Comparison of ENCODE assay signal across 14 cellular contexts in the genomic region with DNA sequence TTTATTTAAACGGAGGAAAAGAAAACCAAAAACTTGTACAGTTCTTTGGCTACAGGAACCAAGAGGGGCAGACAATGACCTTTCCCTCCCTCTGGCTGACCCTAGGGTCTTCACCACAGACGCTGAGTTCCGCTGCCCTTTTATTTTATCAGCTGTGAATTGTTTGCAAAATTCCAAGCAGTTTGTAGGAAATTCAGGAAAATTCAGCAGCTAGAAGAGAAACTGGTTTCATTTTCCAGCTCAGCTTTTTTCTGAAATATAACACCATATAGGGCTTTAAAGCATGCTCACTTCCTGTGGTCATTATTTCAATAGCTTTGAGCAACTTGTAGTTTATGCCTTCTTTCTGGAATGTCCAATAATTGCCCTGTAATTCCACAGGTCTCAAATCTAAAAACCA. TPM values are rescaled to one million over a fixed set of nuclear protein-coding genes. Genes with fewer than 3 reads are reported as not detected.
DNase-seq lines count a peak whose midpoint lies in the region; ATAC-seq, FAIRE-seq and TF ChIP-seq lines count a peak whose summit lies in the region.
"Had no signal": no experiment of that assay in that cellular context is flagged by ENCODE, and none has a peak within 500 bp of the region (broad histone marks: within the 10 kb centered on the region; RNA-seq: fewer than 3 reads in every experiment).

No MANE protein-coding gene starts in this region.

- H3K9me1 ChIP-seq in endothelial cell of umbilical vein (replicated peaks; ENCODE audit: control insufficient read depth, extremely low read depth, insufficient read depth, low read length): no peaks in the 10 kb centered on the region

- H3K36me3 Mint-ChIP-seq in naive thymus-derived CD4-positive, alpha-beta T cell: no peaks in the 10 kb centered on the region

- H3K4me3 ChIP-seq in ACC112 (ENCODE audit: low read depth, low read length) (peak overlapping the region; percentile 61), Loucy (ENCODE audit: low read length, poor library complexity, severe bottlenecking) (no peak overlapping the region), endothelial cell of umbilical vein (replicated peaks in 1 of 3; ENCODE audit: insufficient read depth in 1 of 3, low read depth in 1 of 3, low read length in 3 of 3) (peak overlapping the region in 2 of 3 experiments; percentile 9 to 40), neuronal stem cell (ENCODE audit: low read length in 2 of 2) (no peak overlapping the region)
- no peak overlapping the region for H3K4me3 ChIP-seq in naive thymus-derived CD4-positive, alpha-beta T cell (ENCODE audit: low read length)
- H3K4me3 ChIP-seq: prostate gland had no signal

- H3K4me2 ChIP-seq in Loucy (ENCODE audit: low read depth, low read length, poor library complexity, severe bottlenecking) (peak overlapping the region; percentile 47), endothelial cell of umbilical vein (ENCODE audit: insufficient read depth, low read length) (peak overlapping the region; percentile 80), neuronal stem cell (ENCODE audit: insufficient read depth, low read length, poor library complexity, severe bottlenecking) (no peak overlapping the region)

- H3K18ac ChIP-seq in neuronal stem cell (ENCODE audit: low read length): no peak overlapping the region

- peak; percentile 83 for FAIRE-seq in endothelial cell of umbilical vein (lab: Jason Lieb, UNC)
- FAIRE-seq: colon had no signal

- peak overlapping the region; percentile 28 for H3K9ac ChIP-seq in Loucy (ENCODE audit: low read depth, low read length, poor library complexity, severe bottlenecking)
- H3K9ac ChIP-seq in endothelial cell of umbilical vein (replicated peaks; ENCODE audit: extremely low read depth, insufficient read depth, low read length): peak overlapping the region; percentile 17
- H3K9ac ChIP-seq in neuronal stem cell (ENCODE audit: low read depth, low read length, poor library complexity): no peak overlapping the region

- no peaks in the 10 kb centered on the region for H3K9me2 ChIP-seq in Loucy (replicated peaks; ENCODE audit: low read depth, low read length)

- H3K79me1 ChIP-seq in neuronal stem cell (ENCODE audit: low read depth, low read length): no peaks in the 10 kb centered on the region

- no peaks in the 10 kb centered on the region for H3K79me2 ChIP-seq in ACC112 (ENCODE audit: control insufficient read depth, insufficient read depth, low read length, unreplicated experiment)
- H3K79me2 ChIP-seq in Loucy (ENCODE audit: insufficient read depth, low read length): peaks cover 10% of the 10 kb centered on the region; the same call in 1 of the 2 replicates
- H3K79me2 ChIP-seq in endothelial cell of umbilical vein (ENCODE audit: control insufficient read depth, insufficient read depth, low read length): no peaks in the 10 kb centered on the region

- no CpG with 5 or more reads among the region's 3 CpGs for WGBS in neuronal stem cell (ENCODE audit: extremely low coverage in 2 of 2, insufficient read length in 2 of 2, insufficient replicate concordance in 1 of 2), 2 donors

- H2AK5ac ChIP-seq in neuronal stem cell (ENCODE audit: low read depth, low read length): no peak overlapping the region

- TF ChIP-seq POLR2A in endothelial cell of umbilical vein (IDR thresholded peaks at IDR 0.05; ENCODE audit: low read depth, low read length): no peak

- H2AFZ ChIP-seq in ACC112 (ENCODE audit: low read length, unreplicated experiment) (peak overlapping the region; percentile 73), Loucy (ENCODE audit: low read length) (peak overlapping the region; percentile 62; the same call in 1 of the 2 replicates), endothelial cell of umbilical vein (ENCODE audit: low read depth, low read length) (peak overlapping the region; percentile 68), neuronal stem cell (ENCODE audit: low read length) (peak overlapping the region; percentile 69)

- 0 out of 2 replicates have a peak, but pooled peaks cover 5% of the 10 kb centered on the region for H3F3A ChIP-seq in Loucy (ENCODE audit: low read depth)

- no peak overlapping the region for H3K14ac ChIP-seq in neuronal stem cell (ENCODE audit: low read length)

- H3K27me3 Mint-ChIP-seq in naive thymus-derived CD4-positive, alpha-beta T cell: peaks cover 14 to 55% (median 31%) of the 10 kb centered on the region in 5 donors

- TF ChIP-seq CTCF in Loucy (conservative IDR thresholded peaks at IDR 0.05; ENCODE audit: low read length): no peak
- no peak for TF ChIP-seq CTCF in endothelial cell of umbilical vein (IDR thresholded peaks at IDR 0.05; ENCODE audit: extremely low read depth in 1 of 2, insufficient read depth in 1 of 2, low read depth in 1 of 2, low read length in 2 of 2)

- no peak overlapping the region for H2BK5ac ChIP-seq in neuronal stem cell (ENCODE audit: low read length)

- dilution Hi-C loops in endothelial cell of umbilical vein (cut with MboI; ENCODE audit: extremely low pct_ligation_motif_present, low sequenced_read_pairs): no loop called here

- no peak overlapping the region for H4K91ac ChIP-seq in neuronal stem cell (ENCODE audit: low read depth, low read length, poor library complexity)

- H3K27me3 ChIP-seq in ACC112 (ENCODE audit: insufficient read depth, low read length) (no peaks in the 10 kb centered on the region), Loucy (ENCODE audit: insufficient read depth, low read length, poor library complexity, severe bottlenecking) (no peaks in the 10 kb centered on the region), endothelial cell of umbilical vein (ENCODE audit: control insufficient read depth in 2 of 2, insufficient read depth in 2 of 2, low read length in 2 of 2) (no peaks in the 10 kb centered on the region), neuronal stem cell (ENCODE audit: control insufficient read depth in 3 of 3, insufficient read depth in 3 of 3, low read depth in 1 of 3, low read length in 3 of 3) (no peaks in the 10 kb centered on the region)
- H3K27me3 ChIP-seq in naive thymus-derived CD4-positive, alpha-beta T cell (ENCODE audit: control insufficient read depth in 2 of 2, insufficient read depth in 2 of 2, low read length in 2 of 2): no peaks in the 10 kb centered on the region

- no peak overlapping the region for H2BK15ac ChIP-seq in neuronal stem cell (ENCODE audit: low read length)

- DNase-seq in endothelial cell of umbilical vein (ENCODE audit: low read depth, low spot score) (peak; percentile 72), neuronal stem cell (ENCODE audit: low spot score) (no peak), NCI-H524 treated with DMSO at 0.1 percent for 48 hours (lab: John Stamatoyannopoulos, UW) (no peak)
- DNase-seq in naive thymus-derived CD4-positive, alpha-beta T cell: no peak
- DNase-seq: activated effector memory CD4-positive, alpha-beta T cell treated with Interleukin-2 at 50 U/mL for 16 hours; NCI-H2081; T-helper 1 cell had no signal

- no peak overlapping the region for H4K8ac ChIP-seq in neuronal stem cell (ENCODE audit: low read depth, low read length)

- H3K4me3 Mint-ChIP-seq in naive thymus-derived CD4-positive, alpha-beta T cell: no peak overlapping the region

- peaks cover 7 to 12% (median 8%) of the 10 kb centered on the region in 7 donors for H3K4me1 Mint-ChIP-seq in naive thymus-derived CD4-positive, alpha-beta T cell

- H3K36me3 ChIP-seq in ACC112 (ENCODE audit: insufficient read depth, low read length): no peaks in the 10 kb centered on the region
- H3K36me3 ChIP-seq in Loucy (ENCODE audit: insufficient read depth, low read length): no peaks in the 10 kb centered on the region
- H3K36me3 ChIP-seq in endothelial cell of umbilical vein (ENCODE audit: control insufficient read depth in 2 of 2, extremely low read depth in 1 of 2, insufficient read depth in 2 of 2, low read length in 2 of 2): no peaks in the 10 kb centered on the region
- no peaks in the 10 kb centered on the region for H3K36me3 ChIP-seq in neuronal stem cell (replicated peaks in 1 of 2; ENCODE audit: control insufficient read depth in 2 of 2, insufficient read depth in 2 of 2, low read length in 2 of 2)
- no peaks in the 10 kb centered on the region for H3K36me3 ChIP-seq in naive thymus-derived CD4-positive, alpha-beta T cell (ENCODE audit: control insufficient read depth in 2 of 3, insufficient read depth in 3 of 3, low read length in 3 of 3)
- H3K36me3 ChIP-seq: prostate gland had no signal

- H4K20me1 ChIP-seq in Loucy (ENCODE audit: insufficient read depth, low read length, poor library complexity, severe bottlenecking) (no peaks in the 10 kb centered on the region), endothelial cell of umbilical vein (replicated peaks; ENCODE audit: control insufficient read depth, extremely low read depth, insufficient read depth, low read length) (no peaks in the 10 kb centered on the region)

- CTCF ChIA-PET in endothelial cell of umbilical vein (lab: Charles Lee): interaction anchor here (1.0 to 1.3 kb wide), 4 partner anchors 10 to 44 kb away, joined by 4 read pairs; no protein-coding TSS in a partner anchor
- CTCF ChIA-PET in naive thymus-derived CD4-positive, alpha-beta T cell (lab: Charles Lee): no interaction called here

- POLR2A ChIA-PET in endothelial cell of umbilical vein (lab: Charles Lee): no interaction called here
- POLR2A ChIA-PET in naive thymus-derived CD4-positive, alpha-beta T cell (lab: Charles Lee): no interaction called here

- H3K27ac Mint-ChIP-seq in naive thymus-derived CD4-positive, alpha-beta T cell: no peak overlapping the region

- H3K27ac ChIP-seq in ACC112 (ENCODE audit: low read depth, low read length): peak overlapping the region; percentile 30
- peak overlapping the region; percentile 22 for H3K27ac ChIP-seq in endothelial cell of umbilical vein (ENCODE audit: insufficient read depth, low read depth, low read length)
- H3K27ac ChIP-seq in neuronal stem cell (replicated peaks; ENCODE audit: low read length): no peak overlapping the region
- no peak overlapping the region for H3K27ac ChIP-seq in naive thymus-derived CD4-positive, alpha-beta T cell (ENCODE audit: low read depth, low read length)

- H3K4me1 ChIP-seq in ACC112 (ENCODE audit: control insufficient read depth, insufficient read depth, low read length, unreplicated experiment): peaks cover 24% of the 10 kb centered on the region
- H3K4me1 ChIP-seq in Loucy (ENCODE audit: insufficient read depth, low read length, poor library complexity, severe bottlenecking): peaks cover 29% of the 10 kb centered on the region
- H3K4me1 ChIP-seq in endothelial cell of umbilical vein (ENCODE audit: control insufficient read depth, extremely low read depth, insufficient read depth, low read length): peaks cover 19% of the 10 kb centered on the region
- H3K4me1 ChIP-seq in neuronal stem cell (ENCODE audit: control insufficient read depth in 2 of 2, insufficient read depth in 1 of 2, low read depth in 1 of 2, low read length in 2 of 2): peaks cover 15 to 25% of the 10 kb centered on the region in 2 donors
- H3K4me1 ChIP-seq in naive thymus-derived CD4-positive, alpha-beta T cell (ENCODE audit: control insufficient read depth in 2 of 2, insufficient read depth in 2 of 2, low read length in 2 of 2): no peaks in the 10 kb centered on the region
- H3K4me1 ChIP-seq: prostate gland had no signal

- H2BK12ac ChIP-seq in neuronal stem cell (ENCODE audit: low read length): no peak overlapping the region

- H3K23ac ChIP-seq in neuronal stem cell (ENCODE audit: low read depth, low read length, poor library complexity): no peak overlapping the region

- ATAC-seq in GM21529 (IDR thresholded peaks at IDR 0.05; ENCODE audit: unreplicated experiment) (no peak), HG02759 (IDR thresholded peaks at IDR 0.05; ENCODE audit: unreplicated experiment) (no peak)
- no peak for ATAC-seq in naive thymus-derived CD4-positive, alpha-beta T cell

- intact Hi-C loops in endothelial cell of umbilical vein (cut with micrococcal nuclease): no loop called here
- intact Hi-C loops in naive thymus-derived CD4-positive, alpha-beta T cell (cut with micrococcal nuclease): no loop called here

- H3K9me3 Mint-ChIP-seq in naive thymus-derived CD4-positive, alpha-beta T cell: peaks cover 0 to 2% (median 0%) of the 10 kb centered on the region in 11 donors

- H2BK120ac ChIP-seq in neuronal stem cell (ENCODE audit: low read depth, low read length): no peak overlapping the region

- BruUV-seq in endothelial cell of umbilical vein (replicated peaks; lab: Mats Ljungman, UMichigan): no TSS peak

- H3K9me3 ChIP-seq in Loucy (ENCODE audit: insufficient read depth, low read depth, low read length) (no peaks in the 10 kb centered on the region), endothelial cell of umbilical vein (replicated peaks; ENCODE audit: control insufficient read depth, insufficient read depth, low read length) (no peaks in the 10 kb centered on the region), neuronal stem cell (replicated peaks in 1 of 2; ENCODE audit: control insufficient read depth in 2 of 2, insufficient read depth in 1 of 2, low read depth in 1 of 2, low read length in 2 of 2) (no peaks in the 10 kb centered on the region)
- no peaks in the 10 kb centered on the region for H3K9me3 ChIP-seq in naive thymus-derived CD4-positive, alpha-beta T cell (ENCODE audit: control insufficient read depth in 2 of 3, low read length in 3 of 3)
- H3K9me3 ChIP-seq: prostate gland had no signal

- H3K4ac ChIP-seq in neuronal stem cell (ENCODE audit: low read length): no peak overlapping the region

RNA-seq across cellular contexts. Expression of a gene that starts 5.5 kb away (rescaled TPM):
- 14.3 and 14.6 TPM in 2 replicates for total RNA-seq in endothelial cell of umbilical vein
- 6.1 and 7.5 TPM in 2 replicates for polyA plus RNA-seq in endothelial cell of umbilical vein
- polyA plus RNA-seq in endothelial cell of umbilical vein (2011; cell fraction: cytosol; rRNA removed): 6.5 and 6.8 TPM in 2 replicates
- 9.9 and 10.5 TPM in 2 replicates for polyA plus RNA-seq in endothelial cell of umbilical vein (2011; cell fraction: nucleus; rRNA removed)
- 4.4 and 12.0 TPM in 2 replicates for polyA plus RNA-seq in endothelial cell of umbilical vein (2012)
- polyA minus RNA-seq in endothelial cell of umbilical vein: 19.7 and 19.8 TPM in 2 replicates
- 17.0 TPM for polyA minus RNA-seq in endothelial cell of umbilical vein (2011; cell fraction: cytosol; rRNA and poly(A)+ RNA removed)
- 12.5 TPM in 2 replicates for polyA minus RNA-seq in endothelial cell of umbilical vein (2011; cell fraction: nucleus; rRNA and poly(A)+ RNA removed)
- polyA plus RNA-seq in neuronal stem cell (2013, experiment 1 of 2): 39.4 TPM
- 39.9 TPM for polyA plus RNA-seq in neuronal stem cell (2013, experiment 2 of 2)
- 1 to 10 TPM in 1 of 5 experiments, under 1 TPM in 4; 0.16 to 3.0 (median 0.56) TPM for total RNA-seq in naive thymus-derived CD4-positive, alpha-beta T cell
- polyA plus RNA-seq in naive thymus-derived CD4-positive, alpha-beta T cell: under 1 TPM in 1 of 2 donors, not detected in 1; 0.03 TPM

RNA-seq across cellular contexts. Expression of a gene that starts 37.0 kb away (rescaled TPM):
- total RNA-seq in endothelial cell of umbilical vein: 0.37 and 0.88 TPM in 2 replicates
- 0.65 and 0.91 TPM in 2 replicates for polyA plus RNA-seq in endothelial cell of umbilical vein
- 0.41 and 0.42 TPM in 2 replicates for polyA plus RNA-seq in endothelial cell of umbilical vein (2011; cell fraction: cytosol; rRNA removed)
- polyA plus RNA-seq in endothelial cell of umbilical vein (2011; cell fraction: nucleus; rRNA removed): 0.70 and 0.71 TPM in 2 replicates
- 0.16 and 0.27 TPM in 2 replicates for polyA plus RNA-seq in endothelial cell of umbilical vein (2012)
- 0.42 and 1.1 TPM in 2 replicates for polyA minus RNA-seq in endothelial cell of umbilical vein
- polyA minus RNA-seq in endothelial cell of umbilical vein (2011; cell fraction: cytosol; rRNA and poly(A)+ RNA removed): 15.4 TPM
- polyA minus RNA-seq in endothelial cell of umbilical vein (2011; cell fraction: nucleus; rRNA and poly(A)+ RNA removed): not detected in 2 replicates
- not detected for polyA plus RNA-seq in neuronal stem cell (2013, experiment 1 of 2)
- not detected for polyA plus RNA-seq in neuronal stem cell (2013, experiment 2 of 2)
- total RNA-seq in naive thymus-derived CD4-positive, alpha-beta T cell: not detected
- polyA plus RNA-seq in naive thymus-derived CD4-positive, alpha-beta T cell: not detected

RNA-seq across cellular contexts. Expression of a gene that starts 38.4 kb away (rescaled TPM):
- not detected in 2 replicates for total RNA-seq in endothelial cell of umbilical vein
- not detected in 2 replicates for polyA plus RNA-seq in endothelial cell of umbilical vein
- polyA plus RNA-seq in endothelial cell of umbilical vein (2011; cell fraction: cytosol; rRNA removed): not detected in 2 replicates
- polyA plus RNA-seq in endothelial cell of umbilical vein (2011; cell fraction: nucleus; rRNA removed): not detected in 2 replicates
- not detected in 2 replicates for polyA plus RNA-seq in endothelial cell of umbilical vein (2012)
- not detected in 2 replicates for polyA minus RNA-seq in endothelial cell of umbilical vein
- not detected for polyA minus RNA-seq in endothelial cell of umbilical vein (2011; cell fraction: cytosol; rRNA and poly(A)+ RNA removed)
- not detected in 2 replicates for polyA minus RNA-seq in endothelial cell of umbilical vein (2011; cell fraction: nucleus; rRNA and poly(A)+ RNA removed)
- polyA plus RNA-seq in neuronal stem cell (2013, experiment 1 of 2): not detected
- polyA plus RNA-seq in neuronal stem cell (2013, experiment 2 of 2): not detected
- total RNA-seq in naive thymus-derived CD4-positive, alpha-beta T cell: not detected
- not detected for polyA plus RNA-seq in naive thymus-derived CD4-positive, alpha-beta T cell
- total RNA-seq: prostate gland had no signal
- polyA plus RNA-seq: thymus had no signal

Comparison
In these comparisons a context has a peak if more than half of its experiments do, and no peak if none do; other contexts are left out.
1. H3K27ac ChIP-seq: peak in ACC112 (single experiment) and endothelial cell of umbilical vein (single experiment); none in neuronal stem cell (single experiment) and naive thymus-derived CD4-positive, alpha-beta T cell (single experiment).
2. H3K4me3 ChIP-seq: peak in ACC112 (single experiment) and endothelial cell of umbilical vein (2 of 3); none in Loucy (single experiment), neuronal stem cell (0 of 2) and naive thymus-derived CD4-positive, alpha-beta T cell (single experiment).
3. Peak in every context shown above with its lines, with median percentiles within 50 percentile points of each other: H2AFZ ChIP-seq.